ENCODE assay signal across 19 cellular contexts in genomic region chr14:32436993-32437392, GRCh38.
DNase-seq lines count a peak whose midpoint lies in the region; ATAC-seq and TF ChIP-seq lines count a peak whose summit lies in the region.
"Had no signal": no experiment of that assay in that cellular context is flagged by ENCODE, and none has a peak within 500 bp of the region (broad histone marks: within the 10 kb centered on the region; RNA-seq: fewer than 3 reads in every experiment).

No MANE protein-coding gene starts in this region.

- no peaks in the 10 kb centered on the region for H3K36me3 ChIP-seq in ascending aorta

- H3K27me3 ChIP-seq in ascending aorta (no peaks in the 10 kb centered on the region), layer of hippocampus (ENCODE audit: control insufficient read depth, insufficient read depth, low read length) (no peaks in the 10 kb centered on the region)

- no peak for ATAC-seq in WTC11
- ATAC-seq: CD8-positive, alpha-beta T cell had no signal

- H3K4me1 Mint-ChIP-seq in endothelial cell (ENCODE audit: unreplicated experiment) (peaks cover 4% of the 10 kb centered on the region), progenitor cell of endocrine pancreas (ENCODE audit: low read depth) (peaks cover 7% of the 10 kb centered on the region), WTC11 (no peaks in the 10 kb centered on the region)

- H3K27ac Mint-ChIP-seq in endothelial cell (ENCODE audit: unreplicated experiment) (peak overlapping the region; percentile 33), progenitor cell of endocrine pancreas (no peak overlapping the region), WTC11 (no peak overlapping the region)
- H3K27ac Mint-ChIP-seq: CD8-positive, alpha-beta T cell had no signal

- H3K27ac ChIP-seq in ascending aorta (peak overlapping the region; percentile 76 to 85), layer of hippocampus (ENCODE audit: low read depth, low read length) (peak overlapping the region; percentile 8)

- CTCF ChIA-PET in WTC11 (lab: Charles Lee) = no interaction called here

- TF ChIP-seq CTCF in ascending aorta (IDR thresholded peaks at IDR 0.05) (no peak), endothelial cell (IDR thresholded peaks at IDR 0.05; ENCODE audit: unreplicated experiment) (no peak), progenitor cell of endocrine pancreas (IDR thresholded peaks at IDR 0.05; ENCODE audit: unreplicated experiment) (no peak), WTC11 (IDR thresholded peaks at IDR 0.05) (no peak)

- H3K4me3 ChIP-seq in ascending aorta = peak overlapping the region; percentile 1 to 63

- no peaks in the 10 kb centered on the region for H3K27me3 Mint-ChIP-seq in endothelial cell (ENCODE audit: unreplicated experiment)
- no peaks in the 10 kb centered on the region for H3K27me3 Mint-ChIP-seq in progenitor cell of endocrine pancreas
- no peaks in the 10 kb centered on the region for H3K27me3 Mint-ChIP-seq in WTC11 (ENCODE audit: low read depth)

- H3K9me3 ChIP-seq in ascending aorta = no peaks in the 10 kb centered on the region

- H3K4me3 Mint-ChIP-seq in endothelial cell (ENCODE audit: unreplicated experiment) (no peak overlapping the region), progenitor cell of endocrine pancreas (ENCODE audit: low read depth) (no peak overlapping the region), WTC11 (no peak overlapping the region)
- H3K4me3 Mint-ChIP-seq: CD8-positive, alpha-beta T cell had no signal

- POLR2A ChIA-PET in WTC11 (lab: Charles Lee) = no interaction called here

- H3K9me3 Mint-ChIP-seq in endothelial cell (ENCODE audit: unreplicated experiment) = no peaks in the 10 kb centered on the region
- H3K9me3 Mint-ChIP-seq in progenitor cell of endocrine pancreas (ENCODE audit: low read depth) = no peaks in the 10 kb centered on the region
- peaks cover 12% of the 10 kb centered on the region for H3K9me3 Mint-ChIP-seq in WTC11
- H3K9me3 Mint-ChIP-seq: CD8-positive, alpha-beta T cell had no signal

- H3K36me3 Mint-ChIP-seq in endothelial cell (ENCODE audit: low read depth, unreplicated experiment) = no peaks in the 10 kb centered on the region
- no peaks in the 10 kb centered on the region for H3K36me3 Mint-ChIP-seq in progenitor cell of endocrine pancreas (ENCODE audit: insufficient read depth)
- H3K36me3 Mint-ChIP-seq in WTC11 = no peaks in the 10 kb centered on the region
- H3K36me3 Mint-ChIP-seq: CD8-positive, alpha-beta T cell had no signal

- H3K4me1 ChIP-seq in ascending aorta = peaks cover 0 to 8% of the 10 kb centered on the region in 2 donors

- intact Hi-C loops in ascending aorta (cut with DNase I) = loop anchor here (10.0 kb wide), 1 partner anchor 182 kb away; no protein-coding TSS in a partner anchor

- no peak for DNase-seq in ascending aorta (ENCODE audit: low spot score in 2 of 2)
- DNase-seq in endothelial cell (ENCODE audit: low spot score) = no peak
- peak; percentile 61 for DNase-seq in superior temporal gyrus (ENCODE audit: extremely low spot score)
- DNase-seq in progenitor cell of endocrine pancreas (ENCODE audit: low spot score, unreplicated experiment) = no peak
- DNase-seq in WTC11 (ENCODE audit: low spot score) = no peak
- DNase-seq in T1000 (lab: John Stamatoyannopoulos, UW) = no peak
- DNase-seq in NAMALWA (ENCODE audit: low spot score) = no peak
- DNase-seq: AML-193; C1 segment of cervical spinal cord; CD8-positive, alpha-beta T cell; DMS153; Karpas-422; NCI-H1417; NCI-H1694 treated with DMSO at 0.1 percent for 48 hours; NCI-H2081 treated with DMSO at 0.1 percent for 48 hours; NCI-H2171 treated with DMSO at 0.1 percent for 48 hours; NCI-H526; SHP77 had no signal

TF ChIP-seq in WTC11, 78 proteins besides CTCF, POLR2A, EP300 and RAD21:
- TF ChIP-seq PRRX2 (CRISPR knock-in tag; IDR thresholded peaks at IDR 0.05) (no peak), RELA (CRISPR knock-in tag; IDR thresholded peaks at IDR 0.05; ENCODE audit: borderline replicate concordance) (no peak), SMAD3 (CRISPR knock-in tag; IDR thresholded peaks at IDR 0.05; ENCODE audit: borderline replicate concordance) (no peak), SOX15 (CRISPR knock-in tag; IDR thresholded peaks at IDR 0.05) (no peak), FOXK1 (CRISPR knock-in tag; IDR thresholded peaks at IDR 0.05) (no peak), ZNF263 (CRISPR knock-in tag; IDR thresholded peaks at IDR 0.05; ENCODE audit: low read depth) (no peak), ZBTB21 (CRISPR knock-in tag; IDR thresholded peaks at IDR 0.05; ENCODE audit: borderline replicate concordance) (no peak), ATF1 (CRISPR knock-in tag; IDR thresholded peaks at IDR 0.05) (no peak), FOXJ3 (CRISPR knock-in tag; IDR thresholded peaks at IDR 0.05; ENCODE audit: borderline replicate concordance) (no peak), HMGA2 (CRISPR knock-in tag; IDR thresholded peaks at IDR 0.05) (no peak)
- TF ChIP-seq, protein P1, sequence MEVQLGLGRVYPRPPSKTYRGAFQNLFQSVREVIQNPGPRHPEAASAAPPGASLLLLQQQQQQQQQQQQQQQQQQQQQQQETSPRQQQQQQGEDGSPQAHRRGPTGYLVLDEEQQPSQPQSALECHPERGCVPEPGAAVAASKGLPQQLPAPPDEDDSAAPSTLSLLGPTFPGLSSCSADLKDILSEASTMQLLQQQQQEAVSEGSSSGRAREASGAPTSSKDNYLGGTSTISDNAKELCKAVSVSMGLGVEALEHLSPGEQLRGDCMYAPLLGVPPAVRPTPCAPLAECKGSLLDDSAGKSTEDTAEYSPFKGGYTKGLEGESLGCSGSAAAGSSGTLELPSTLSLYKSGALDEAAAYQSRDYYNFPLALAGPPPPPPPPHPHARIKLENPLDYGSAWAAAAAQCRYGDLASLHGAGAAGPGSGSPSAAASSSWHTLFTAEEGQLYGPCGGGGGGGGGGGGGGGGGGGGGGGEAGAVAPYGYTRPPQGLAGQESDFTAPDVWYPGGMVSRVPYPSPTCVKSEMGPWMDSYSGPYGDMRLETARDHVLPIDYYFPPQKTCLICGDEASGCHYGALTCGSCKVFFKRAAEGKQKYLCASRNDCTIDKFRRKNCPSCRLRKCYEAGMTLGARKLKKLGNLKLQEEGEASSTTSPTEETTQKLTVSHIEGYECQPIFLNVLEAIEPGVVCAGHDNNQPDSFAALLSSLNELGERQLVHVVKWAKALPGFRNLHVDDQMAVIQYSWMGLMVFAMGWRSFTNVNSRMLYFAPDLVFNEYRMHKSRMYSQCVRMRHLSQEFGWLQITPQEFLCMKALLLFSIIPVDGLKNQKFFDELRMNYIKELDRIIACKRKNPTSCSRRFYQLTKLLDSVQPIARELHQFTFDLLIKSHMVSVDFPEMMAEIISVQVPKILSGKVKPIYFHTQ (CRISPR knock-in tag; IDR thresholded peaks at IDR 0.05) = no peak
- TF ChIP-seq, protein P2, sequence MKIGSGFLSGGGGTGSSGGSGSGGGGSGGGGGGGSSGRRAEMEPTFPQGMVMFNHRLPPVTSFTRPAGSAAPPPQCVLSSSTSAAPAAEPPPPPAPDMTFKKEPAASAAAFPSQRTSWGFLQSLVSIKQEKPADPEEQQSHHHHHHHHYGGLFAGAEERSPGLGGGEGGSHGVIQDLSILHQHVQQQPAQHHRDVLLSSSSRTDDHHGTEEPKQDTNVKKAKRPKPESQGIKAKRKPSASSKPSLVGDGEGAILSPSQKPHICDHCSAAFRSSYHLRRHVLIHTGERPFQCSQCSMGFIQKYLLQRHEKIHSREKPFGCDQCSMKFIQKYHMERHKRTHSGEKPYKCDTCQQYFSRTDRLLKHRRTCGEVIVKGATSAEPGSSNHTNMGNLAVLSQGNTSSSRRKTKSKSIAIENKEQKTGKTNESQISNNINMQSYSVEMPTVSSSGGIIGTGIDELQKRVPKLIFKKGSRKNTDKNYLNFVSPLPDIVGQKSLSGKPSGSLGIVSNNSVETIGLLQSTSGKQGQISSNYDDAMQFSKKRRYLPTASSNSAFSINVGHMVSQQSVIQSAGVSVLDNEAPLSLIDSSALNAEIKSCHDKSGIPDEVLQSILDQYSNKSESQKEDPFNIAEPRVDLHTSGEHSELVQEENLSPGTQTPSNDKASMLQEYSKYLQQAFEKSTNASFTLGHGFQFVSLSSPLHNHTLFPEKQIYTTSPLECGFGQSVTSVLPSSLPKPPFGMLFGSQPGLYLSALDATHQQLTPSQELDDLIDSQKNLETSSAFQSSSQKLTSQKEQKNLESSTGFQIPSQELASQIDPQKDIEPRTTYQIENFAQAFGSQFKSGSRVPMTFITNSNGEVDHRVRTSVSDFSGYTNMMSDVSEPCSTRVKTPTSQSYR (CRISPR knock-in tag; IDR thresholded peaks at IDR 0.05) = no peak
- TF ChIP-seq, protein P3, sequence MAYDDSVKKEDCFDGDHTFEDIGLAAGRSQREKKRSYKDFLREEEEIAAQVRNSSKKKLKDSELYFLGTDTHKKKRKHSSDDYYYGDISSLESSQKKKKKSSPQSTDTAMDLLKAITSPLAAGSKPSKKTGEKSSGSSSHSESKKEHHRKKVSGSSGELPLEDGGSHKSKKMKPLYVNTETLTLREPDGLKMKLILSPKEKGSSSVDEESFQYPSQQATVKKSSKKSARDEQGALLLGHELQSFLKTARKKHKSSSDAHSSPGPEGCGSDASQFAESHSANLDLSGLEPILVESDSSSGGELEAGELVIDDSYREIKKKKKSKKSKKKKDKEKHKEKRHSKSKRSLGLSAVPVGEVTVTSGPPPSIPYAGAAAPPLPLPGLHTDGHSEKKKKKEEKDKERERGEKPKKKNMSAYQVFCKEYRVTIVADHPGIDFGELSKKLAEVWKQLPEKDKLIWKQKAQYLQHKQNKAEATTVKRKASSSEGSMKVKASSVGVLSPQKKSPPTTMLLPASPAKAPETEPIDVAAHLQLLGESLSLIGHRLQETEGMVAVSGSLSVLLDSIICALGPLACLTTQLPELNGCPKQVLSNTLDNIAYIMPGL (CRISPR knock-in tag; IDR thresholded peaks at IDR 0.05) = no peak
- TF ChIP-seq, protein P4, sequence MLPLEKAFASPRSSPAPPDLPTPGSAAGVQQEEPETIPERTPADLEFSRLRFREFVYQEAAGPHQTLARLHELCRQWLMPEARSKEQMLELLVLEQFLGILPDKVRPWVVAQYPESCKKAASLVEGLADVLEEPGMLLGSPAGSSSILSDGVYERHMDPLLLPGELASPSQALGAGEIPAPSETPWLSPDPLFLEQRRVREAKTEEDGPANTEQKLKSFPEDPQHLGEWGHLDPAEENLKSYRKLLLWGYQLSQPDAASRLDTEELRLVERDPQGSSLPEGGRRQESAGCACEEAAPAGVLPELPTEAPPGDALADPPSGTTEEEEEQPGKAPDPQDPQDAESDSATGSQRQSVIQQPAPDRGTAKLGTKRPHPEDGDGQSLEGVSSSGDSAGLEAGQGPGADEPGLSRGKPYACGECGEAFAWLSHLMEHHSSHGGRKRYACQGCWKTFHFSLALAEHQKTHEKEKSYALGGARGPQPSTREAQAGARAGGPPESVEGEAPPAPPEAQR (CRISPR knock-in tag; IDR thresholded peaks at IDR 0.05) = no peak
